In the genomic region with DNA sequence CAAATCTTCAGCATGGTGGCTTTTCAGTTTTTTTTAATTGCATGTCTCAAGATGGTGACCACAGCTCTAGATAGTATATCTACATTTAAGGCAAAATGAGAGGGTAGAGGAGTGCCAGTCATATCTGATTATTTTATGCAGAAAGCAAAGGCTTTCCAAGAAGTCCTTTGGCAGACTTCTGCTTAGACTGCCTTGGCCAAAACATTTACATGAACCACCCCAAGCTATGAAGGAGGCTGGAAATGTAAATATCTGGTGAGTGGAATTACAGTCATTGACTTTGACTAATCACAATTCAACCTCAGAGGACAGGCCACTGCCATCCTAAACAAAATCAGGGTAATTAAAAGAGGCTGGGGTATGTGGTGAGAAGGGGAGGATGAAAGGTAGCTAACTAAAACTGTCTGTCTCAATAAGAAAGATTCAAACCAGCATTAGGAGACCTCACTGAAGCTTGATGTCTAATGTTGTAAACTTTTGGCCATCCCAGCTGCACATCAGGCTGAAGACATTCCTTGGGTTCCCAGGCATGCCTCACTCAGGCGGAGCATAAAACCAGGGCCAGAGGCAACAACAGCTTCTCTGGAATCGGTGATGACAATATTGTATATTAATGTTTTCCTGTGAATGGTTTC, we compare ENCODE assay signal across 1 cellular context.
TF ChIP-seq lines count a peak whose summit lies in the region.

No MANE protein-coding gene starts in this region.

TF ChIP-seq in HepG2, 621 proteins besides CTCF, POLR2A, EP300 and RAD21:
- TF ChIP-seq, protein P1, sequence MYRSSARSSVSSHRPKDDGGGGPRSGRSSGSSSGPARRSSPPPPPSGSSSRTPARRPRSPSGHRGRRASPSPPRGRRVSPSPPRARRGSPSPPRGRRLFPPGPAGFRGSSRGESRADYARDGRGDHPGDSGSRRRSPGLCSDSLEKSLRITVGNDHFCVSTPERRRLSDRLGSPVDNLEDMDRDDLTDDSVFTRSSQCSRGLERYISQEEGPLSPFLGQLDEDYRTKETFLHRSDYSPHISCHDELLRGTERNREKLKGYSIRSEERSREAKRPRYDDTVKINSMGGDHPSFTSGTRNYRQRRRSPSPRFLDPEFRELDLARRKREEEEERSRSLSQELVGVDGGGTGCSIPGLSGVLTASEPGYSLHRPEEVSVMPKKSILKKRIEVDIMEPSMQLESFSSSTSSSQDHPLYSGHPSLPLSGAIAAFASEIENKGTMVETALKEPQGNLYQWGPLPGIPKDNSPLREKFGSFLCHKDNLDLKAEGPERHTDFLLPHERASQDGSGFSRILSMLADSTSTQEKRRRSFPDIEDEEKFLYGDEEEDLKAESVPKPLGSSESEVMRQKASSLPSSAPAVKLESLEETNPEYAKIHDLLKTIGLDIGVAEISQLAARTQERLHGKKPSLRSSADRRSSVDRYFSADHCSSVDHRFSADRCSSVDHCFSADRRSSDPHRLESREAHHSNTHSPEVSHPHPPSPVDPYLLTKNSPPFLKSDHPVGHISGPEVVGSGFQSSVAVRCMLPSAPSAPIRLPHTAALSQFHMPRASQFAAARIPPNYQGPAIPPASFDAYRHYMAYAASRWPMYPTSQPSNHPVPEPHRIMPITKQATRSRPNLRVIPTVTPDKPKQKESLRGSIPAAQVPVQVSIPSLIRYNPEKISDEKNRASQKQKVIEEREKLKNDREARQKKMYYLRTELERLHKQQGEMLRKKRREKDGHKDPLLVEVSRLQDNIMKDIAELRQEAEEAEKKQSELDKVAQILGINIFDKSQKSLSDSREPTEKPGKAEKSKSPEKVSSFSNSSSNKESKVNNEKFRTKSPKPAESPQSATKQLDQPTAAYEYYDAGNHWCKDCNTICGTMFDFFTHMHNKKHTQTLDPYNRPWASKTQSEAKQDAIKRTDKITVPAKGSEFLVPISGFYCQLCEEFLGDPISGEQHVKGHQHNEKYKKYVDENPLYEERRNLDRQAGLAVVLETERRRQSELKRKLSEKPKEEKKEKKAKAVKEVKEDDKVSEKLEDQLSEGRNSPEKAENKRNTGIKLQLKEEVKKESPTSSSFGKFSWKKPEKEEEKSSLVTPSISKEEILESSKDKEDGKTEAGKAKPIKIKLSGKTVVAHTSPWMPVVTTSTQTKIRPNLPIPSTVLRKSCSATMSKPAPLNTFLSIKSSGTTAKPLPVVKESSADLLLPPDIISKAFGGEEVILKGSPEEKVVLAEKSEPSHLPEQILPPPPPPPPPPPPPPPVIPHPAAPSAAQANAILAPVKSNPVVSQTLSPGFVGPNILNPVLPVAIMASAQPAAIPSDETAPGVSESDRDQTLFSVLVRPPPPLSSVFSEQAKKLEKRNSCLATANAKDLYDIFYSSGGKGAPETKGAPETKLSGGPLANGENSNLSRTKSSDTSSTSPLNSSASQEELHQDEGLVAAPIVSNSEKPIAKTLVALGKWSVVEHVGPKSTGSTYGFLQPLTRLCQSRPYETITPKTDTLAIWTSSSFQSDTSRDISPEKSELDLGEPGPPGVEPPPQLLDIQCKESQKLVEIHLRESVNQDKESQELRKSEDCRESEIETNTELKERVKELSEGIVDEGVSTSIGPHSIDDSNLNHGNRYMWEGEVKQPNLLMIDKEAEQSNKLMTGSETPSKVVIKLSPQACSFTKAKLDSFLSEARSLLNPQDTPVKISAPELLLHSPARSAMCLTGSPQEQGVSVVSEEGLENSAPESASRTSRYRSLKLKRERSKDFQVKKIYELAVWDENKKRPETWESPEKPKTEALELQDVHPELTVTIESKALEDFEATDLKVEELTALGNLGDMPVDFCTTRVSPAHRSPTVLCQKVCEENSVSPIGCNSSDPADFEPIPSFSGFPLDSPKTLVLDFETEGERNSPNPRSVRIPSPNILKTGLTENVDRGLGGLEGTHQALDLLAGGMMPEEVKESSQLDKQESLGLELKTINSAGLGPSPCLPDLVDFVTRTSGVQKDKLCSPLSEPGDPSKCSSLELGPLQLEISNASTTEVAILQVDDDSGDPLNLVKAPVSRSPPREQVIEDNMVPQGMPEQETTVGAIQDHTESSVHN (CRISPR knock-in tag; IDR thresholded peaks at IDR 0.05) = no peak
- TF ChIP-seq, protein P2, sequence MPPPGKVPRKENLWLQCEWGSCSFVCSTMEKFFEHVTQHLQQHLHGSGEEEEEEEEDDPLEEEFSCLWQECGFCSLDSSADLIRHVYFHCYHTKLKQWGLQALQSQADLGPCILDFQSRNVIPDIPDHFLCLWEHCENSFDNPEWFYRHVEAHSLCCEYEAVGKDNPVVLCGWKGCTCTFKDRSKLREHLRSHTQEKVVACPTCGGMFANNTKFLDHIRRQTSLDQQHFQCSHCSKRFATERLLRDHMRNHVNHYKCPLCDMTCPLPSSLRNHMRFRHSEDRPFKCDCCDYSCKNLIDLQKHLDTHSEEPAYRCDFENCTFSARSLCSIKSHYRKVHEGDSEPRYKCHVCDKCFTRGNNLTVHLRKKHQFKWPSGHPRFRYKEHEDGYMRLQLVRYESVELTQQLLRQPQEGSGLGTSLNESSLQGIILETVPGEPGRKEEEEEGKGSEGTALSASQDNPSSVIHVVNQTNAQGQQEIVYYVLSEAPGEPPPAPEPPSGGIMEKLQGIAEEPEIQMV (CRISPR knock-in tag; IDR thresholded peaks at IDR 0.05; ENCODE audit: low read depth) = no peak
- no peak for TF ChIP-seq ZNF558 (CRISPR knock-in tag; IDR thresholded peaks at IDR 0.05; ENCODE audit: borderline replicate concordance)
- TF ChIP-seq RBAK (CRISPR knock-in tag; IDR thresholded peaks at IDR 0.05) = no peak
- no peak for TF ChIP-seq PBX3 (CRISPR knock-in tag; IDR thresholded peaks at IDR 0.05; ENCODE audit: borderline replicate concordance)
- no peak for TF ChIP-seq THAP11 (CRISPR knock-in tag; IDR thresholded peaks at IDR 0.05)
- no peak for TF ChIP-seq ZNF597 (CRISPR knock-in tag; IDR thresholded peaks at IDR 0.05)
- TF ChIP-seq, protein P3, sequence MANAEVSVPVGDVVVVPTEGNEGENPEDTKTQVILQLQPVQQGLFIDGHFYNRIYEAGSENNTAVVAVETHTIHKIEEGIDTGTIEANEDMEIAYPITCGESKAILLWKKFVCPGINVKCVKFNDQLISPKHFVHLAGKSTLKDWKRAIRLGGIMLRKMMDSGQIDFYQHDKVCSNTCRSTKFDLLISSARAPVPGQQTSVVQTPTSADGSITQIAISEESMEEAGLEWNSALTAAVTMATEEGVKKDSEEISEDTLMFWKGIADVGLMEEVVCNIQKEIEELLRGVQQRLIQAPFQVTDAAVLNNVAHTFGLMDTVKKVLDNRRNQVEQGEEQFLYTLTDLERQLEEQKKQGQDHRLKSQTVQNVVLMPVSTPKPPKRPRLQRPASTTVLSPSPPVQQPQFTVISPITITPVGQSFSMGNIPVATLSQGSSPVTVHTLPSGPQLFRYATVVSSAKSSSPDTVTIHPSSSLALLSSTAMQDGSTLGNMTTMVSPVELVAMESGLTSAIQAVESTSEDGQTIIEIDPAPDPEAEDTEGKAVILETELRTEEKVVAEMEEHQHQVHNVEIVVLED (CRISPR knock-in tag; IDR thresholded peaks at IDR 0.05; ENCODE audit: borderline replicate concordance) = no peak
- TF ChIP-seq SP5 (CRISPR knock-in tag; IDR thresholded peaks at IDR 0.05; ENCODE audit: borderline replicate concordance, low read depth) = no peak
- no peak for TF ChIP-seq ZNF556 (CRISPR knock-in tag; IDR thresholded peaks at IDR 0.05; ENCODE audit: borderline replicate concordance)
